In genomic region chr1:39763619-39764374, GRCh38 we compare ENCODE assay signal across 8 cellular contexts. TPM values are rescaled to one million over a fixed set of nuclear protein-coding genes. Genes with fewer than 3 reads are reported as not detected.
DNase-seq lines count a peak whose midpoint lies in the region; ATAC-seq, FAIRE-seq and TF ChIP-seq lines count a peak whose summit lies in the region.
"Not testable (repeated sequence)": the region's sequence is repeated elsewhere in the genome, so short reads cannot be mapped to it uniquely, and the experiment has no call there.
"Had no signal": no experiment of that assay in that cellular context is flagged by ENCODE, and none has a peak within 500 bp of the region (broad histone marks: within the 10 kb centered on the region; RNA-seq: fewer than 3 reads in every experiment).

No MANE protein-coding gene starts in this region.

- H3K27me3 ChIP-seq in MM.1S (replicated peaks; ENCODE audit: insufficient read depth, low read length); left lung; upper lobe of left lung: not testable (repeated sequence)

- not testable (repeated sequence) for TF ChIP-seq CTCF in MM.1S (IDR thresholded peaks at IDR 0.05; ENCODE audit: low read length); left lung (IDR thresholded peaks at IDR 0.05); upper lobe of left lung (IDR thresholded peaks at IDR 0.05)

- H3K4me1 ChIP-seq in MM.1S (ENCODE audit: low read length); left lung; upper lobe of left lung: not testable (repeated sequence)

- not testable (repeated sequence) for H3K27ac Mint-ChIP-seq in natural killer cell treated with Interleukin-12 subunit alpha and Interleukin-12 subunit beta and Interleukin-15 and Interleukin-18, amount 100 ng/mL, for 72 hours

- FAIRE-seq in GM12892 (lab: Jason Lieb, UNC), result peak; percentile 14

- not testable (repeated sequence) for H3F3A ChIP-seq in MM.1S (ENCODE audit: insufficient read depth, low read length)

- not testable (repeated sequence) for H3K4me3 Mint-ChIP-seq in natural killer cell treated with Interleukin-12 subunit alpha and Interleukin-12 subunit beta and Interleukin-15 and Interleukin-18, amount 100 ng/mL, for 72 hours

- not testable (repeated sequence) for H3K9ac ChIP-seq in MM.1S (ENCODE audit: low read length)

- not testable (repeated sequence) for H3K27me3 Mint-ChIP-seq in natural killer cell treated with Interleukin-12 subunit alpha and Interleukin-12 subunit beta and Interleukin-15 and Interleukin-18, amount 100 ng/mL, for 72 hours

- H3K9me3 ChIP-seq in MM.1S (replicated peaks; ENCODE audit: insufficient read depth, low read length); left lung; upper lobe of left lung: not testable (repeated sequence)

- H3K9me3 Mint-ChIP-seq in natural killer cell treated with Interleukin-12 subunit alpha and Interleukin-12 subunit beta and Interleukin-15 and Interleukin-18, amount 100 ng/mL, for 72 hours, result not testable (repeated sequence)

- H3K27ac ChIP-seq in MM.1S (ENCODE audit: low read length); left lung; upper lobe of left lung: not testable (repeated sequence)

- intact Hi-C loops in left lung (cut with DNase I); posterior vena cava (cut with DNase I): not testable (repeated sequence)

- not testable (repeated sequence) for TF ChIP-seq EP300 in upper lobe of left lung (IDR thresholded peaks at IDR 0.05)

- not testable (repeated sequence) for H3K36me3 ChIP-seq in MM.1S (replicated peaks; ENCODE audit: insufficient read depth, low read length); upper lobe of left lung
- H3K36me3 ChIP-seq in left lung, result peaks cover 0 to 11% of the 10 kb centered on the region in 2 donors

- ATAC-seq in left lung (peak; percentile 20), upper lobe of left lung (ENCODE audit: low FRiP score in 2 of 2) (peak; percentile 2 to 3)
- not testable (repeated sequence) for ATAC-seq in natural killer cell treated with Interleukin-12 subunit alpha and Interleukin-12 subunit beta and Interleukin-15 and Interleukin-18, amount 100 ng/mL, for 72 hours

- not testable (repeated sequence) for H3K4me1 Mint-ChIP-seq in natural killer cell treated with Interleukin-12 subunit alpha and Interleukin-12 subunit beta and Interleukin-15 and Interleukin-18, amount 100 ng/mL, for 72 hours (ENCODE audit: low read depth in 2 of 2)

- H3K4me3 ChIP-seq in MM.1S (ENCODE audit: low read length); left lung; upper lobe of left lung: not testable (repeated sequence)

- not testable (repeated sequence) for H3K9me2 ChIP-seq in MM.1S (replicated peaks; ENCODE audit: insufficient read depth, low read length)

- H3K4me2 ChIP-seq in MM.1S (ENCODE audit: low read depth, low read length), result not testable (repeated sequence)

- not testable (repeated sequence) for DNase-seq in GM12892 (ENCODE audit: insufficient read length)
- DNase-seq in MM.1S (peak; percentile 21), left lung (peak in 1 of 2 donors; percentile 74), posterior vena cava (ENCODE audit: low spot score) (peak; percentile 76), upper lobe of left lung (peak in 1 of 2 donors; percentile 75)
- DNase-seq in natural killer cell treated with Interleukin-12 subunit alpha and Interleukin-12 subunit beta and Interleukin-15 and Interleukin-18, amount 100 ng/mL, for 72 hours (ENCODE audit: low spot score), result peak; percentile 46

- TF ChIP-seq POLR2A in GM12892 (IDR thresholded peaks at IDR 0.05; ENCODE audit: low read depth, low read length); upper lobe of left lung (IDR thresholded peaks at IDR 0.05): not testable (repeated sequence)

- not testable (repeated sequence) for H4K20me1 ChIP-seq in MM.1S (ENCODE audit: insufficient read depth, low read length)

- H3K36me3 Mint-ChIP-seq in natural killer cell treated with Interleukin-12 subunit alpha and Interleukin-12 subunit beta and Interleukin-15 and Interleukin-18, amount 100 ng/mL, for 72 hours, result not testable (repeated sequence)

- WGBS in upper lobe of left lung, 2 donors, result 86 to 87% methylated on average over 14 to 15 of the region's 18 CpGs

- H3K79me2 ChIP-seq in MM.1S (ENCODE audit: low read length), result not testable (repeated sequence)

- not testable (repeated sequence) for H2AFZ ChIP-seq in MM.1S (ENCODE audit: low read length)

RNA-seq across cellular contexts. Expression of gene OXCT2, which starts 7.4 kb away (rescaled TPM):
- polyA plus RNA-seq in GM12892 (2012; ENCODE audit: missing spikeins), result 1.9 TPM
- total RNA-seq in left lung, result under 1 TPM; 0.55 to 0.82 TPM
- total RNA-seq in natural killer cell treated with Interleukin-12 subunit alpha and Interleukin-12 subunit beta and Interleukin-15 and Interleukin-18, amount 100 ng/mL, for 72 hours, result under 1 TPM; 0.47 to 0.59 TPM
- 1 to 10 TPM; 1.2 to 2.0 TPM for total RNA-seq in posterior vena cava
- 1 to 10 TPM in 2 of 6 donors, under 1 TPM in 2, not detected in 2; 0.46 to 2.8 (median 0.94) TPM for total RNA-seq in upper lobe of left lung
- total RNA-seq: A172; CD4-positive, alpha-beta T cell had no signal

RNA-seq across cellular contexts. Expression of gene BMP8B, which starts 24.9 kb away (rescaled TPM):
- 1.7 TPM for polyA plus RNA-seq in GM12892 (2012; ENCODE audit: missing spikeins)
- total RNA-seq in left lung, result 1 to 10 TPM; 2.1 to 2.8 TPM
- total RNA-seq in natural killer cell treated with Interleukin-12 subunit alpha and Interleukin-12 subunit beta and Interleukin-15 and Interleukin-18, amount 100 ng/mL, for 72 hours, result 1 to 10 TPM in 1 of 2 donors, under 1 TPM in 1; 0.84 to 1.8 TPM
- total RNA-seq in posterior vena cava, result under 1 TPM; 0.24 to 0.69 TPM
- total RNA-seq in upper lobe of left lung, result 1 to 10 TPM; 1.2 to 5.2 (median 2.3) TPM

RNA-seq across cellular contexts. Expression of gene PPIE, which starts 25.1 kb away (rescaled TPM):
- polyA plus RNA-seq in GM12892 (2012; ENCODE audit: missing spikeins), result 78.6 TPM
- total RNA-seq in left lung (10 to 100 TPM; 34.2 to 36.3 TPM), posterior vena cava (10 to 100 TPM; 29.0 to 45.9 TPM), upper lobe of left lung (10 to 100 TPM; 23.6 to 54.5 (median 36.1) TPM)
- total RNA-seq in natural killer cell treated with Interleukin-12 subunit alpha and Interleukin-12 subunit beta and Interleukin-15 and Interleukin-18, amount 100 ng/mL, for 72 hours, result 10 to 100 TPM; 60.0 to 61.2 TPM
